ENCODE assay signal across 1 cellular context in the genomic region with DNA sequence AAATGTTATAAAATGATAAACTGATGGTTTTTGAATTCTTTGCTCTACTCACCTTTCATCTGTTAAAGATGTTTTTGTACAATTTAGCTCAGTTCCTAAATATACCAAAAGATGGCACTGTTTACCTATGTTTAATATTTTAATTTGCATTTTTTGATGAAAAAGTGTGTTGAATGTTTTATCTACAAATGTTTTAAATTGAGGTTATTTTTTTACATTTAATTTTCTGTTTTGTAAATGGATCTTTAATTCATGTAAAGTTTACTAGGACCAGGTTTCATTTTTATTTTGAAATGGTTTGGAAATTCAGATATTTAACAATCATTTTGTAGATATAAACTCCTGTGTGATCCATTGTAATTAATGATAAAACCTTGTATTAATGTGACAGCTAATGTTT.
TF ChIP-seq lines count a peak whose summit lies in the region.

No MANE protein-coding gene starts in this region.

TF ChIP-seq in H1, 55 proteins besides CTCF, POLR2A, EP300 and RAD21:
- TF ChIP-seq, protein P1, sequence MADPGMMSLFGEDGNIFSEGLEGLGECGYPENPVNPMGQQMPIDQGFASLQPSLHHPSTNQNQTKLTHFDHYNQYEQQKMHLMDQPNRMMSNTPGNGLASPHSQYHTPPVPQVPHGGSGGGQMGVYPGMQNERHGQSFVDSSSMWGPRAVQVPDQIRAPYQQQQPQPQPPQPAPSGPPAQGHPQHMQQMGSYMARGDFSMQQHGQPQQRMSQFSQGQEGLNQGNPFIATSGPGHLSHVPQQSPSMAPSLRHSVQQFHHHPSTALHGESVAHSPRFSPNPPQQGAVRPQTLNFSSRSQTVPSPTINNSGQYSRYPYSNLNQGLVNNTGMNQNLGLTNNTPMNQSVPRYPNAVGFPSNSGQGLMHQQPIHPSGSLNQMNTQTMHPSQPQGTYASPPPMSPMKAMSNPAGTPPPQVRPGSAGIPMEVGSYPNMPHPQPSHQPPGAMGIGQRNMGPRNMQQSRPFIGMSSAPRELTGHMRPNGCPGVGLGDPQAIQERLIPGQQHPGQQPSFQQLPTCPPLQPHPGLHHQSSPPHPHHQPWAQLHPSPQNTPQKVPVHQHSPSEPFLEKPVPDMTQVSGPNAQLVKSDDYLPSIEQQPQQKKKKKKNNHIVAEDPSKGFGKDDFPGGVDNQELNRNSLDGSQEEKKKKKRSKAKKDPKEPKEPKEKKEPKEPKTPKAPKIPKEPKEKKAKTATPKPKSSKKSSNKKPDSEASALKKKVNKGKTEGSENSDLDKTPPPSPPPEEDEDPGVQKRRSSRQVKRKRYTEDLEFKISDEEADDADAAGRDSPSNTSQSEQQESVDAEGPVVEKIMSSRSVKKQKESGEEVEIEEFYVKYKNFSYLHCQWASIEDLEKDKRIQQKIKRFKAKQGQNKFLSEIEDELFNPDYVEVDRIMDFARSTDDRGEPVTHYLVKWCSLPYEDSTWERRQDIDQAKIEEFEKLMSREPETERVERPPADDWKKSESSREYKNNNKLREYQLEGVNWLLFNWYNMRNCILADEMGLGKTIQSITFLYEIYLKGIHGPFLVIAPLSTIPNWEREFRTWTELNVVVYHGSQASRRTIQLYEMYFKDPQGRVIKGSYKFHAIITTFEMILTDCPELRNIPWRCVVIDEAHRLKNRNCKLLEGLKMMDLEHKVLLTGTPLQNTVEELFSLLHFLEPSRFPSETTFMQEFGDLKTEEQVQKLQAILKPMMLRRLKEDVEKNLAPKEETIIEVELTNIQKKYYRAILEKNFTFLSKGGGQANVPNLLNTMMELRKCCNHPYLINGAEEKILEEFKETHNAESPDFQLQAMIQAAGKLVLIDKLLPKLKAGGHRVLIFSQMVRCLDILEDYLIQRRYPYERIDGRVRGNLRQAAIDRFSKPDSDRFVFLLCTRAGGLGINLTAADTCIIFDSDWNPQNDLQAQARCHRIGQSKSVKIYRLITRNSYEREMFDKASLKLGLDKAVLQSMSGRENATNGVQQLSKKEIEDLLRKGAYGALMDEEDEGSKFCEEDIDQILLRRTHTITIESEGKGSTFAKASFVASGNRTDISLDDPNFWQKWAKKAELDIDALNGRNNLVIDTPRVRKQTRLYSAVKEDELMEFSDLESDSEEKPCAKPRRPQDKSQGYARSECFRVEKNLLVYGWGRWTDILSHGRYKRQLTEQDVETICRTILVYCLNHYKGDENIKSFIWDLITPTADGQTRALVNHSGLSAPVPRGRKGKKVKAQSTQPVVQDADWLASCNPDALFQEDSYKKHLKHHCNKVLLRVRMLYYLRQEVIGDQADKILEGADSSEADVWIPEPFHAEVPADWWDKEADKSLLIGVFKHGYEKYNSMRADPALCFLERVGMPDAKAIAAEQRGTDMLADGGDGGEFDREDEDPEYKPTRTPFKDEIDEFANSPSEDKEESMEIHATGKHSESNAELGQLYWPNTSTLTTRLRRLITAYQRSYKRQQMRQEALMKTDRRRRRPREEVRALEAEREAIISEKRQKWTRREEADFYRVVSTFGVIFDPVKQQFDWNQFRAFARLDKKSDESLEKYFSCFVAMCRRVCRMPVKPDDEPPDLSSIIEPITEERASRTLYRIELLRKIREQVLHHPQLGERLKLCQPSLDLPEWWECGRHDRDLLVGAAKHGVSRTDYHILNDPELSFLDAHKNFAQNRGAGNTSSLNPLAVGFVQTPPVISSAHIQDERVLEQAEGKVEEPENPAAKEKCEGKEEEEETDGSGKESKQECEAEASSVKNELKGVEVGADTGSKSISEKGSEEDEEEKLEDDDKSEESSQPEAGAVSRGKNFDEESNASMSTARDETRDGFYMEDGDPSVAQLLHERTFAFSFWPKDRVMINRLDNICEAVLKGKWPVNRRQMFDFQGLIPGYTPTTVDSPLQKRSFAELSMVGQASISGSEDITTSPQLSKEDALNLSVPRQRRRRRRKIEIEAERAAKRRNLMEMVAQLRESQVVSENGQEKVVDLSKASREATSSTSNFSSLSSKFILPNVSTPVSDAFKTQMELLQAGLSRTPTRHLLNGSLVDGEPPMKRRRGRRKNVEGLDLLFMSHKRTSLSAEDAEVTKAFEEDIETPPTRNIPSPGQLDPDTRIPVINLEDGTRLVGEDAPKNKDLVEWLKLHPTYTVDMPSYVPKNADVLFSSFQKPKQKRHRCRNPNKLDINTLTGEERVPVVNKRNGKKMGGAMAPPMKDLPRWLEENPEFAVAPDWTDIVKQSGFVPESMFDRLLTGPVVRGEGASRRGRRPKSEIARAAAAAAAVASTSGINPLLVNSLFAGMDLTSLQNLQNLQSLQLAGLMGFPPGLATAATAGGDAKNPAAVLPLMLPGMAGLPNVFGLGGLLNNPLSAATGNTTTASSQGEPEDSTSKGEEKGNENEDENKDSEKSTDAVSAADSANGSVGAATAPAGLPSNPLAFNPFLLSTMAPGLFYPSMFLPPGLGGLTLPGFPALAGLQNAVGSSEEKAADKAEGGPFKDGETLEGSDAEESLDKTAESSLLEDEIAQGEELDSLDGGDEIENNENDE (IDR thresholded peaks at IDR 0.05; ENCODE audit: insufficient replicate concordance, low read length) = peak; percentile 48
- TF ChIP-seq POLR2AphosphoS5 (IDR thresholded peaks at IDR 0.05; ENCODE audit: low read depth, low read length) = no peak
